ENCODE assay signal across 20 cellular contexts in genomic region chr11:77346906-77347603, GRCh38. TPM values are rescaled to one million over a fixed set of nuclear protein-coding genes. Genes with fewer than 3 reads are reported as not detected.
DNase-seq lines count a peak whose midpoint lies in the region; ATAC-seq and TF ChIP-seq lines count a peak whose summit lies in the region.
"Had no signal": no experiment of that assay in that cellular context is flagged by ENCODE, and none has a peak within 500 bp of the region (broad histone marks: within the 10 kb centered on the region; RNA-seq: fewer than 3 reads in every experiment).

No MANE protein-coding gene starts in this region.

- H3K9ac ChIP-seq in mesendoderm (ENCODE audit: low read length) (no peak overlapping the region), Karpas-422 (ENCODE audit: low read length) (no peak overlapping the region)

- no peaks in the 10 kb centered on the region for H3K79me1 ChIP-seq in mesendoderm (ENCODE audit: low read length)

- no peak overlapping the region for H2BK15ac ChIP-seq in mesendoderm (replicated peaks; ENCODE audit: low read depth)

- H3K56ac ChIP-seq in mesendoderm (ENCODE audit: low read length) = no peak overlapping the region

- H3K4me2 ChIP-seq in mesendoderm (ENCODE audit: low read length) (no peak overlapping the region), Karpas-422 (ENCODE audit: low read depth, low read length, poor library complexity, severe bottlenecking) (no peak overlapping the region)

- H3K9me2 ChIP-seq in Karpas-422 (replicated peaks; ENCODE audit: insufficient read depth, low read length) = no peaks in the 10 kb centered on the region

- H3K27me3 ChIP-seq in brain microvascular endothelial cell (replicated peaks) = no peaks in the 10 kb centered on the region
- no peaks in the 10 kb centered on the region for H3K27me3 ChIP-seq in mesendoderm (ENCODE audit: insufficient read depth, low read length, poor library complexity)
- no peaks in the 10 kb centered on the region for H3K27me3 ChIP-seq in Karpas-422 (ENCODE audit: low read length)
- H3K27me3 ChIP-seq: tibial nerve had no signal

- H2BK120ac ChIP-seq in mesendoderm (ENCODE audit: low read depth, low read length) = no peak overlapping the region

- peak overlapping the region; percentile 35 for H3K27ac ChIP-seq in brain microvascular endothelial cell
- H3K27ac ChIP-seq in mesendoderm (ENCODE audit: low read depth, low read length) = no peak overlapping the region
- no peak overlapping the region for H3K27ac ChIP-seq in Karpas-422 (ENCODE audit: low read length)
- H3K27ac ChIP-seq: tibial nerve had no signal

- no CpG with 5 or more reads among the region's 2 CpGs for WGBS in mesendoderm (ENCODE audit: extremely low coverage, insufficient coverage, low lambda C conversion rate)

- H3K23ac ChIP-seq in mesendoderm (ENCODE audit: low read length) = no peak overlapping the region

- H4K8ac ChIP-seq in mesendoderm (ENCODE audit: low read depth, low read length) = no peak overlapping the region

- peak; percentile 85 for DNase-seq in AG08395 (ENCODE audit: low spot score)
- DNase-seq in HT1080 (ENCODE audit: low read depth) = peak; percentile 75
- peak; percentile 67 for DNase-seq in brain microvascular endothelial cell
- DNase-seq in mesendoderm = peak; percentile 87
- DNase-seq in COLO668 (lab: John Stamatoyannopoulos, UW; ENCODE audit: unreplicated experiment) = no peak
- DNase-seq in Karpas-422 = no peak
- DNase-seq: activated CD4-positive, alpha-beta T cell treated with anti-CD3 and anti-CD28 coated beads for 36 hours; activated T-cell treated with anti-CD3 and anti-CD28 coated beads, Interleukin-2, amount 50 U/mL, for 24 hours; NCI-H1417 treated with DMSO at 0.1 percent for 48 hours; NCI-H446; stimulated activated CD4-positive, alpha-beta T cell treated with anti-CD3 and anti-CD28 coated beads, Interleukin-1b, Interleukin-23, amount 100 ng/mL, for 48 hours; stimulated activated CD8-positive, alpha-beta memory T cell treated with anti-CD3 and anti-CD28 coated beads, Interleukin-4, amount 100 ng/mL, for 48 hours had no signal

- no peak for ATAC-seq in GM19397 (IDR thresholded peaks at IDR 0.05; ENCODE audit: unreplicated experiment)
- no peak for ATAC-seq in HG02571 (IDR thresholded peaks at IDR 0.05; ENCODE audit: unreplicated experiment)
- ATAC-seq: activated CD4-positive, alpha-beta T cell treated with anti-CD3 and anti-CD28 coated beads for 36 hours had no signal

- no peaks in the 10 kb centered on the region for H3K4me1 ChIP-seq in mesendoderm (ENCODE audit: control insufficient read depth, low read depth, low read length)
- H3K4me1 ChIP-seq in Karpas-422 (ENCODE audit: low read length) = no peaks in the 10 kb centered on the region

- H3K79me2 ChIP-seq in mesendoderm (ENCODE audit: control insufficient read depth, insufficient read depth, low read length) (no peaks in the 10 kb centered on the region), Karpas-422 (ENCODE audit: low read length) (no peaks in the 10 kb centered on the region)

- no peak overlapping the region for H3K18ac ChIP-seq in mesendoderm (ENCODE audit: low read length)

- H3K36me3 ChIP-seq in brain microvascular endothelial cell (replicated peaks) (no peaks in the 10 kb centered on the region), mesendoderm (ENCODE audit: control insufficient read depth, insufficient read depth, low read length) (no peaks in the 10 kb centered on the region), Karpas-422 (ENCODE audit: insufficient read depth, low read length) (no peaks in the 10 kb centered on the region)

- H3K9me3 ChIP-seq in Karpas-422 (ENCODE audit: low read length) = no peaks in the 10 kb centered on the region
- H3K9me3 ChIP-seq: tibial nerve had no signal

- no peak overlapping the region for H2BK5ac ChIP-seq in mesendoderm (ENCODE audit: low read length)

- H3K4ac ChIP-seq in mesendoderm (ENCODE audit: low read depth, low read length) = no peak overlapping the region

- no peak for TF ChIP-seq CTCF in brain microvascular endothelial cell (IDR thresholded peaks at IDR 0.05; ENCODE audit: low read depth, low read length, missing control alignments)

- no peak overlapping the region for H2AK5ac ChIP-seq in mesendoderm (ENCODE audit: low read length)

- H3K4me3 ChIP-seq in brain microvascular endothelial cell (ENCODE audit: low read depth, low read length) (no peak overlapping the region), mesendoderm (ENCODE audit: low read length) (no peak overlapping the region), Karpas-422 (ENCODE audit: low read length) (no peak overlapping the region)
- H3K4me3 ChIP-seq: tibial nerve had no signal

- no peaks in the 10 kb centered on the region for H4K20me1 ChIP-seq in Karpas-422 (ENCODE audit: insufficient read depth, low read depth, low read length)

- H4K5ac ChIP-seq in mesendoderm (ENCODE audit: low read length) = no peak overlapping the region

- in situ Hi-C loops in brain microvascular endothelial cell (cut with HindIII; ENCODE audit: low pct_ligation_motif_present, low sequenced_read_pairs) = no loop called here

- H2AFZ ChIP-seq in Karpas-422 (ENCODE audit: low read length) = no peak overlapping the region

RNA-seq across cellular contexts. Expression of gene GDPD4, which starts 45.6 kb away (rescaled TPM):
- total RNA-seq in HT1080 (2014; rRNA removed; shearing (Covaris generic)) = not detected in 2 replicates
- polyA plus RNA-seq in HT1080 (2015; cell fraction: cytosol; rRNA removed) = not detected in 2 replicates
- not detected in 2 replicates for polyA plus RNA-seq in HT1080 (2015; cell fraction: nucleus; rRNA removed)
- polyA plus RNA-seq in mesendoderm (2013, experiment 1 of 2) = not detected
- not detected for polyA plus RNA-seq in mesendoderm (2013, experiment 2 of 2)
- not detected in 2 replicates for total RNA-seq in Karpas-422 (2014; rRNA removed; shearing (Covaris generic); ENCODE audit: low replicate concordance)
- total RNA-seq: activated CD4-positive, alpha-beta T cell treated with anti-CD3 and anti-CD28 coated beads for 36 hours; dermis microvascular lymphatic vessel endothelial cell; frontal cortex; H1; posterior vena cava; tibial nerve had no signal
- polyA plus RNA-seq: adipose tissue, H1 had no signal

Comparison
In these comparisons a context has a peak if more than half of its experiments do, and no peak if none do; other contexts are left out.
1. DNase-seq: peak in AG08395 (single experiment), HT1080 (single experiment), brain microvascular endothelial cell (single experiment) and mesendoderm (single experiment); none in COLO668 (single experiment) and Karpas-422 (single experiment).